ENCODE assay signal across 18 cellular contexts in the genomic region with DNA sequence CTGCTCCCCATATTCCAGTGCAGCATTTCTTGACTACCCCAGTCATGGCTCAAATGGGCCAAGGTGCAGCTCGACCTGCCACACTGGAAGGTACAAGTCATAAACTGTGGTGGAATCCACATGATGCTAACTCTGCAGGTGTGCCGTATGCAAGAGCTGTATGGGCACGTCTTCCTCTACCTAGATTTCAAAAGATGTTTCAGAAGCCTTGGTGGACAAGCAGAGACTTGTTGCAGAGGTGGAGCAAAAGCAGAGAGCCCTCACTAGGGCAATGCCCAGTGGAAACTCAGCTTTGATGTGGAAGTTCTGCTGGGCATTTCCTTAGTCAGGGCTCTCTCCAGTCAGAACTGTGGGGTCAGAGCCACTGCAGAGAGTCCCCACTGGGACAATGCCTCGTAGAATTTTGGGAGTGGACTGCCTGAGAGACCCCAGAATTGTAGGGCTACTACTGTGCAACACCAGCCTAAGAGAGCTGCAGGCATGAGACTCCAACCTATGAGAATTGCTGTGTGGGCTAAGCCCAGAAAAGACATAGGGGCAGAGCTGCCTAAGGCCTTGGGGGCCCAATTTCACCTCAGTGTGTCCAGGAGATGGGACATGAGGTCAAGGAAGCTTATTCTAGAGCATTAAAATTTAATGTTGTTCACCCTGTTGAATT.
A peak's percentile ranks its signal among the peaks of the same experiment; 100 is the strongest.
DNase-seq lines count a peak whose midpoint lies in the region; ATAC-seq and TF ChIP-seq lines count a peak whose summit lies in the region.
"Had no signal": no experiment of that assay in that cellular context is flagged by ENCODE, and none has a peak within 500 bp of the region (broad histone marks: within the 10 kb centered on the region; RNA-seq: fewer than 3 reads in every experiment).

No MANE protein-coding gene starts in this region.

- H3K4me1 ChIP-seq in ascending aorta (no peaks in the 10 kb centered on the region), osteoblast (ENCODE audit: insufficient read depth, low read length) (peaks cover 22% of the 10 kb centered on the region)
- H3K4me1 ChIP-seq: BLaER1 had no signal

- peak overlapping the region; percentile 48 for H3K4me2 ChIP-seq in osteoblast (ENCODE audit: insufficient read depth, low read length)
- H3K4me2 ChIP-seq: BLaER1, SK-N-SH had no signal

- no peaks in the 10 kb centered on the region for H4K20me1 ChIP-seq in osteoblast (ENCODE audit: insufficient read depth, low read length)
- H4K20me1 ChIP-seq: BLaER1 had no signal

- H3K36me3 ChIP-seq in ascending aorta, result no peaks in the 10 kb centered on the region
- H3K36me3 ChIP-seq in osteoblast (ENCODE audit: insufficient read depth, low read length), result no peaks in the 10 kb centered on the region
- H3K36me3 ChIP-seq: BLaER1 had no signal

- H3K27ac ChIP-seq in ascending aorta (peak overlapping the region; percentile 39 to 57), osteoblast (ENCODE audit: low read depth, low read length) (peak overlapping the region; percentile 70)
- H3K27ac ChIP-seq: BLaER1 had no signal

- no peaks in the 10 kb centered on the region for H3K9me3 ChIP-seq in ascending aorta
- no peaks in the 10 kb centered on the region for H3K9me3 ChIP-seq in osteoblast (ENCODE audit: low read depth, low read length)
- H3K9me3 ChIP-seq: BLaER1, SK-N-SH had no signal

- no peak overlapping the region for H2AFZ ChIP-seq in osteoblast (ENCODE audit: low read length)

- ATAC-seq in GM18867 (IDR thresholded peaks at IDR 0.05; ENCODE audit: unreplicated experiment) (no peak), HG02610 (IDR thresholded peaks at IDR 0.05; ENCODE audit: unreplicated experiment) (no peak)
- ATAC-seq: PC-3, Right ventricle myocardium inferior had no signal

- DNase-seq in ascending aorta (ENCODE audit: low spot score in 2 of 2), result no peak
- peak; percentile 93 for DNase-seq in epithelial cell of esophagus (ENCODE audit: low read depth)
- DNase-seq in osteoblast (ENCODE audit: insufficient read length, low spot score, missing footprints), result no peak
- DNase-seq in stimulated activated naive CD4-positive, alpha-beta T cell treated with Interleukin-2 at 50 U/mL for 16 hours (lab: John Stamatoyannopoulos, UW), result no peak
- no peak for DNase-seq in SIG-M5 treated with dmso at 0.1 percent for 504 hours (lab: John Stamatoyannopoulos, UW; ENCODE audit: unreplicated experiment)
- DNase-seq: CD8-positive, alpha-beta memory T cell; DMS 273 treated with DMSO at 0.1 percent for 48 hours; MV-4-11; NCI-H1417 treated with DMSO at 0.1 percent for 48 hours; NCI-H2081; NCI-H345; NCI-H69; PC-3; SK-N-SH had no signal

- H3K27me3 ChIP-seq in ascending aorta, result no peaks in the 10 kb centered on the region
- peaks cover 4% of the 10 kb centered on the region for H3K27me3 ChIP-seq in osteoblast (ENCODE audit: insufficient read depth, low read length)
- H3K27me3 ChIP-seq: BLaER1 had no signal

- TF ChIP-seq CTCF in ascending aorta (IDR thresholded peaks at IDR 0.05), result no peak
- TF ChIP-seq CTCF in epithelial cell of esophagus (IDR thresholded peaks at IDR 0.05; ENCODE audit: insufficient read depth, low read depth, low read length, missing control alignments), result no peak
- no peak for TF ChIP-seq CTCF in osteoblast (IDR thresholded peaks at IDR 0.05; ENCODE audit: extremely low read depth, low read depth, low read length)

- H3K4me3 ChIP-seq in ascending aorta (no peak overlapping the region), epithelial cell of esophagus (ENCODE audit: low read length) (no peak overlapping the region), osteoblast (ENCODE audit: insufficient read depth, low read length) (no peak overlapping the region)
- H3K4me3 ChIP-seq: BLaER1 had no signal

- intact Hi-C loops in ascending aorta (cut with DNase I), result no loop called here

- H3K79me2 ChIP-seq in osteoblast (ENCODE audit: insufficient read depth, low read length), result no peaks in the 10 kb centered on the region
